ENCODE assay signal across 17 cellular contexts in the genomic region with DNA sequence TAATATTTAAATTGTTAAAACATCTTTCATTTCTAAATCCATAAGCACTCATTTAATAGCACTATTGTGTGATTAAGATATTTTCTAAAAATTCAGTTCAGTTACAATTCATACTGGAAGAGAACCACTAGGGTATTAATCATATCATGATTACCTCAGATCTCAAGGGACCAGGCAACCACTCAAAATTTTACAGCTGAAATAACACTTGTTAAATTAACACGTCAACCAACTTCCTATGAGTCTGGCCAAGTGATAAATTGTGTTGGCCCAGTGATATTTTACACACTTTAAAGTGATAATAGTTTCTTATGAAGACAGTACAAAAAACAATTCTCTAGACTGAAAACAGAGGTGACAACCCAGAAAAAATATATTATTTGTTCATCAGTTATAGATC.
A peak's percentile ranks its signal among the peaks of the same experiment; 100 is the strongest.
DNase-seq lines count a peak whose midpoint lies in the region; ATAC-seq, FAIRE-seq and TF ChIP-seq lines count a peak whose summit lies in the region.
"Had no signal": no experiment of that assay in that cellular context is flagged by ENCODE, and none has a peak within 500 bp of the region (broad histone marks: within the 10 kb centered on the region; RNA-seq: fewer than 3 reads in every experiment).

No MANE protein-coding gene starts in this region.

- H2AFZ ChIP-seq in GM12878 (ENCODE audit: control insufficient read depth, low read depth, low read length) = no peak overlapping the region

- BruUV-seq in GM12878 (replicated peaks; lab: Mats Ljungman, UMichigan) = no TSS peak

- in situ Hi-C loops in GM12878 (cut with MboI) = no loop called here

- H3K27ac ChIP-seq in GM12878 (ENCODE audit: control insufficient read depth, insufficient read depth) = no peak overlapping the region
- no peak overlapping the region for H3K27ac ChIP-seq in upper lobe of left lung

- no peaks in the 10 kb centered on the region for H3K36me3 ChIP-seq in GM12878 (ENCODE audit: control insufficient read depth in 2 of 2, insufficient read depth in 2 of 2, low read length in 1 of 2)
- no peaks in the 10 kb centered on the region for H3K36me3 ChIP-seq in upper lobe of left lung

- WGBS in GM12878 (ENCODE audit: insufficient coverage, insufficient replicate concordance, low lambda C conversion rate, missing lambda C conversion rate) = 0% methylated on average over 1 of the region's 1 CpG
- 52 to 58% methylated on average over 1 of the region's 1 CpG for WGBS in upper lobe of left lung, 2 donors

- RAD21 ChIA-PET in GM12878 (lab: Charles Lee; ENCODE audit: unreplicated experiment) = no interaction called here

- H3K27me3 ChIP-seq in GM12878 (replicated peaks in 1 of 2; ENCODE audit: control insufficient read depth in 2 of 2, insufficient read depth in 2 of 2, low read length in 1 of 2) (no peaks in the 10 kb centered on the region), upper lobe of left lung (no peaks in the 10 kb centered on the region)

- no peak for FAIRE-seq in GM12878 (lab: Jason Lieb, UNC)
- FAIRE-seq: HTR-8/SVneo had no signal

- no peak overlapping the region for H3K9ac ChIP-seq in GM12878 (ENCODE audit: control insufficient read depth, insufficient read depth, low read length)

- CTCF ChIA-PET in GM12878 (lab: Yijun Ruan, JAX) = no interaction called here

- TF ChIP-seq POLR2A in GM12878 (IDR thresholded peaks at IDR 0.05; ENCODE audit: low read depth, low read length) (no peak), upper lobe of left lung (IDR thresholded peaks at IDR 0.05) (no peak)

- no peaks in the 10 kb centered on the region for H4K20me1 ChIP-seq in GM12878 (ENCODE audit: control insufficient read depth, insufficient read depth)

- intact Hi-C loops in Right ventricle myocardium superior (cut with DNase I) = no loop called here
- intact Hi-C loops in Right ventricle myocardium inferior (cut with DNase I) = no loop called here
- intact Hi-C loops in GM12878 (cut with micrococcal nuclease; ENCODE audit: unreplicated experiment) = no loop called here

- SMC1A ChIA-PET in GM12878 (lab: Charles Lee; ENCODE audit: uncharacterized antibody, unreplicated experiment) = no interaction called here

- no peak for TF ChIP-seq RAD21 in GM12878 (IDR thresholded peaks at IDR 0.05; ENCODE audit: insufficient read depth, low read depth, low read length)

- no peaks in the 10 kb centered on the region for H3K4me1 ChIP-seq in GM12878 (ENCODE audit: control insufficient read depth, insufficient read depth, low read length)
- H3K4me1 ChIP-seq in upper lobe of left lung = no peaks in the 10 kb centered on the region

- ATAC-seq in Right ventricle myocardium superior (ENCODE audit: poor library complexity) (peak; percentile 34), Right ventricle myocardium inferior (no peak), GM12878 (peak; percentile 67), upper lobe of left lung (ENCODE audit: low FRiP score in 2 of 2) (no peak), HG02623 (IDR thresholded peaks at IDR 0.05; ENCODE audit: unreplicated experiment) (no peak)
- ATAC-seq: Panc1 had no signal

- H3K4me3 ChIP-seq in GM12878 = no peak overlapping the region
- H3K4me3 ChIP-seq in foreskin fibroblast (ENCODE audit: low read depth in 1 of 2, low read length in 2 of 2) = no peak overlapping the region
- no peak overlapping the region for H3K4me3 ChIP-seq in upper lobe of left lung

- no peaks in the 10 kb centered on the region for H3K9me3 ChIP-seq in GM12878 (replicated peaks; ENCODE audit: control insufficient read depth, insufficient read depth, low read length)
- no peaks in the 10 kb centered on the region for H3K9me3 ChIP-seq in upper lobe of left lung

- TF ChIP-seq CTCF in GM12878 (IDR thresholded peaks at IDR 0.05 in 2 of 3, conservative IDR thresholded peaks at IDR 0.05 in 1 of 3; ENCODE audit: control insufficient read depth in 2 of 3, extremely low read depth in 1 of 3, insufficient read depth in 1 of 3, low read depth in 3 of 3, low read length in 3 of 3) = no peak
- no peak for TF ChIP-seq CTCF in foreskin fibroblast (IDR thresholded peaks at IDR 0.05; ENCODE audit: low read depth, low read length)
- TF ChIP-seq CTCF in upper lobe of left lung (IDR thresholded peaks at IDR 0.05) = no peak

- H3K4me2 ChIP-seq in GM12878 (ENCODE audit: control insufficient read depth, insufficient read depth) = no peak overlapping the region

- H3K79me2 ChIP-seq in GM12878 (ENCODE audit: control insufficient read depth, insufficient read depth, low read length) = no peaks in the 10 kb centered on the region

- no peak for DNase-seq in Right ventricle myocardium superior
- DNase-seq in Right ventricle myocardium inferior (ENCODE audit: missing footprints) = no peak
- no peak for DNase-seq in GM12878 (ENCODE audit: low read depth, low spot score)
- peak; percentile 16 to 20 for DNase-seq in foreskin fibroblast
- DNase-seq in smooth muscle cell of the brain vasculature (ENCODE audit: low read depth, low spot score) = peak; percentile 3
- DNase-seq in upper lobe of left lung = no peak
- DNase-seq in NK-92 (lab: John Stamatoyannopoulos, UW; ENCODE audit: unreplicated experiment) = no peak
- DNase-seq: 8988T, C1 segment of cervical spinal cord, EL, NCI-H1092 treated with DMSO at 0.1 percent for 48 hours, NCI-H1694, NCI-H345, SIG-M5 had no signal

- POLR2A ChIA-PET in GM12878 (lab: Charles Lee) = no interaction called here

- TF ChIP-seq EP300 in GM12878 (IDR thresholded peaks at IDR 0.05; ENCODE audit: borderline replicate concordance in 1 of 2, control insufficient read depth in 1 of 2, low read depth in 2 of 2, low read length in 2 of 2) (no peak), upper lobe of left lung (IDR thresholded peaks at IDR 0.05) (no peak)

TF ChIP-seq in GM12878, 131 proteins besides CTCF, POLR2A, EP300 and RAD21:
- TF ChIP-seq MEF2B (IDR thresholded peaks at IDR 0.05; ENCODE audit: partially characterized antibody, poor library complexity, severe bottlenecking) = peak; percentile 68
- TF ChIP-seq NR2F1 (conservative IDR thresholded peaks at IDR 0.05) = no peak
- no peak for TF ChIP-seq ZNF207 (IDR thresholded peaks at IDR 0.05; ENCODE audit: borderline replicate concordance)

Comparison
In these comparisons a context has a peak if more than half of its experiments do, and no peak if none do; other contexts are left out.
1. ATAC-seq: peak in Right ventricle myocardium superior (single experiment) and GM12878 (single experiment); none in Right ventricle myocardium inferior (single experiment), upper lobe of left lung (0 of 2) and HG02623 (single experiment).
2. DNase-seq: peak in foreskin fibroblast (2 of 2) and smooth muscle cell of the brain vasculature (single experiment); none in Right ventricle myocardium superior (single experiment), Right ventricle myocardium inferior (single experiment), GM12878 (single experiment), upper lobe of left lung (0 of 2) and NK-92 (single experiment).